In the genomic region with DNA sequence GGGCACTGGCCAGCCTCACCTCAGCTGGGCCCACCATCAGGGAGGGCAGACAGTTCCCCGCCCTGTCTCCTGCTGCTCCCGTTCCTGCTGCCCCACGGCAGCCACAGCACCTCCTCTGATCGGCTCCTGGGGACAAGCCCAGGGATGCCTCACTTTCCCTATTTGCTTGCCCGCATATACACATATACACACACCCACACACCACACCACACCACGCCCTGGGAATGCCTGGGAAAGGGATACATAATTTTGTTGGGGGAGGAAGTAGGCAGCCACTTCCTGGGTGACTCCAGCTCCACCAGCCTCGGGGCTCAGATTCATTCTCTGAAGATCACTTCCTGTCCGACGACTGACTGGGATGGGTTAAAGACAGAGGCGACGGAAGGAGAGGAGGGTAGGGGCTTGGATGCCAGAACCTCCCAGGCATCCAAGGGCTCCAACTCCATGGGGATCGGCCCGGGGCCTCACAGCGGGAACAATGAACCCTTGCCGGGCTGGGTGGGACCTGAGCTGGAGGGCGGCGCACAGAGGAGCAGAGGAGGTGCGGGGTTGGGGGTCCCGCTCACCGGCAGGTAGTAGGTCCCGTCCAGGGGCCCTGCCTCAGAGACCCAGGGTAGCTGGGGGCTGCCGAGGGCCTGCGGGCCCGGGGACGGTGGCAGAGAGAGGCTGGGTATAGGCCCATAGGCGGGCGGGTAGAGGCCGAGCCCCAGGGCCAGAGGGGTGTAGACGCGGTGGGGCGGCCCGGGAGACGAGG, we compare ENCODE assay signal across 8 cellular contexts. TPM values are rescaled to one million over a fixed set of nuclear protein-coding genes. Genes with fewer than 3 reads are reported as not detected.
DNase-seq lines count a peak whose midpoint lies in the region; ATAC-seq, FAIRE-seq and TF ChIP-seq lines count a peak whose summit lies in the region.

No MANE protein-coding gene starts in this region.

- no peak overlapping the region for H2AK5ac ChIP-seq in trophoblast cell (ENCODE audit: low read length)

- H3K4me3 ChIP-seq in breast epithelium (peak overlapping the region; percentile 37 to 68 (median 53)), trophoblast cell (ENCODE audit: low read depth, low read length) (no peak overlapping the region)

- H2BK5ac ChIP-seq in trophoblast cell (ENCODE audit: low read depth, low read length, poor library complexity) = no peak overlapping the region

- H4K91ac ChIP-seq in trophoblast cell (ENCODE audit: low read depth, low read length) = peak overlapping the region; percentile 44

- intact Hi-C loops in breast epithelium (cut with DNase I; ENCODE audit: low total_unique reads) = loop anchor here (10.0 kb wide), 1 partner anchor 97 kb away; a partner anchor contains a TSS

- H3K4me1 ChIP-seq in breast epithelium (peaks cover 3 to 17% of the 10 kb centered on the region in 2 donors), trophoblast cell (ENCODE audit: control insufficient read depth in 1 of 2, insufficient read depth in 2 of 2, low read length in 2 of 2) (peaks cover 19 to 28% of the 10 kb centered on the region in 2 experiments)

- no peak overlapping the region for H3K4ac ChIP-seq in trophoblast cell (ENCODE audit: low read depth, low read length)

- H3K79me2 ChIP-seq in trophoblast cell (ENCODE audit: control insufficient read depth, insufficient read depth, low read length, poor library complexity) = peaks cover 5% of the 10 kb centered on the region

- TF ChIP-seq POLR2A in breast epithelium (IDR thresholded peaks at IDR 0.05) = no peak

- ATAC-seq in HG03469 (IDR thresholded peaks at IDR 0.05; ENCODE audit: unreplicated experiment) = no peak
- no peak for ATAC-seq in HG02759 (IDR thresholded peaks at IDR 0.05; ENCODE audit: unreplicated experiment)

- H2AFZ ChIP-seq in trophoblast cell (ENCODE audit: insufficient read depth, low read length, poor library complexity) = peak overlapping the region; percentile 93

- peak overlapping the region; percentile 64 for H3K4me2 ChIP-seq in trophoblast cell (ENCODE audit: low read length)

- H3K27me3 ChIP-seq in breast epithelium (peaks cover 0 to 3% of the 10 kb centered on the region in 2 donors), trophoblast cell (ENCODE audit: insufficient read depth, low read length) (peaks cover 32% of the 10 kb centered on the region)

- H4K8ac ChIP-seq in trophoblast cell (ENCODE audit: low read depth, low read length) = peak overlapping the region; percentile 68

- no peak overlapping the region for H3K23ac ChIP-seq in trophoblast cell (ENCODE audit: low read length)

- H2BK120ac ChIP-seq in trophoblast cell (ENCODE audit: insufficient read depth, low read length, poor library complexity) = peak overlapping the region; percentile 18

- no peak overlapping the region for H2BK12ac ChIP-seq in trophoblast cell (ENCODE audit: low read length)

- H3K9ac ChIP-seq in trophoblast cell (ENCODE audit: low read length) = no peak overlapping the region

- DNase-seq in ELF-1 (ENCODE audit: low read depth, low spot score) (peak; percentile 42), HTR-8/SVneo (ENCODE audit: insufficient read length, low spot score) (peak; percentile 80), breast epithelium (ENCODE audit: low spot score in 2 of 2) (no peak), trophoblast cell (no peak), iPS-NIHi11 (ENCODE audit: low spot score) (no peak), NCI-H2196 treated with DMSO at 0.1 percent for 48 hours (lab: John Stamatoyannopoulos, UW; ENCODE audit: unreplicated experiment) (no peak)

- no peaks in the 10 kb centered on the region for H3K36me3 ChIP-seq in breast epithelium
- H3K36me3 ChIP-seq in trophoblast cell (ENCODE audit: control insufficient read depth in 1 of 2, insufficient read depth in 2 of 2, low read length in 2 of 2) = no peaks in the 10 kb centered on the region

- peak overlapping the region; percentile 55 to 88 for H3K27ac ChIP-seq in breast epithelium
- no peak overlapping the region for H3K27ac ChIP-seq in trophoblast cell (ENCODE audit: low read depth, low read length)

- no CpG with 5 or more reads among the region's 33 CpGs for WGBS in trophoblast cell (ENCODE audit: extremely low coverage, insufficient coverage, insufficient read length)

- H3K18ac ChIP-seq in trophoblast cell (ENCODE audit: low read length) = no peak overlapping the region

- no peak for FAIRE-seq in HTR-8/SVneo (lab: Jason Lieb, UNC)

- H3K79me1 ChIP-seq in trophoblast cell (ENCODE audit: low read length) = no peaks in the 10 kb centered on the region

- no peak overlapping the region for H3K14ac ChIP-seq in trophoblast cell (ENCODE audit: low read length)

- H3K9me3 ChIP-seq in breast epithelium (no peaks in the 10 kb centered on the region), trophoblast cell (ENCODE audit: insufficient read depth, low read depth, low read length) (peaks cover 2% of the 10 kb centered on the region)

- no peak for TF ChIP-seq CTCF in breast epithelium (IDR thresholded peaks at IDR 0.05)

- H4K12ac ChIP-seq in trophoblast cell (ENCODE audit: low read depth, low read length) = peak overlapping the region; percentile 27

RNA-seq across cellular contexts. Expression of a gene that starts 2.0 kb away (rescaled TPM):
- 10 to 100 TPM in 1 of 3 donors, 1 to 10 TPM in 1, not detected in 1; 8.6 to 35.4 TPM for total RNA-seq in breast epithelium
- 0.15 and 0.35 TPM in 2 replicates for polyA plus RNA-seq in trophoblast cell (2013)

RNA-seq across cellular contexts. Expression of a gene that starts 3.2 kb away (rescaled TPM):
- 1 to 10 TPM in 1 of 3 donors, under 1 TPM in 2; 0.32 to 1.3 (median 0.73) TPM for total RNA-seq in breast epithelium
- polyA plus RNA-seq in trophoblast cell (2013) = 2.4 and 2.7 TPM in 2 replicates

RNA-seq across cellular contexts. Expression of a gene that starts 8.7 kb away (rescaled TPM):
- 1 to 10 TPM in 1 of 3 donors, under 1 TPM in 1, not detected in 1; 0.33 to 1.0 TPM for total RNA-seq in breast epithelium
- 0.18 and 0.31 TPM in 2 replicates for polyA plus RNA-seq in trophoblast cell (2013)

RNA-seq across cellular contexts. Expression of a gene that starts 12.1 kb away (rescaled TPM):
- 1 to 10 TPM in 2 of 3 donors, under 1 TPM in 1; 0.98 to 2.4 (median 2.2) TPM for total RNA-seq in breast epithelium
- polyA plus RNA-seq in trophoblast cell (2013) = 4.6 and 5.4 TPM in 2 replicates

RNA-seq across cellular contexts. Expression of a gene that starts 47.6 kb away (rescaled TPM):
- total RNA-seq in breast epithelium = 1 to 10 TPM; 5.4 to 9.5 (median 7.6) TPM
- 8.8 and 10.8 TPM in 2 replicates for polyA plus RNA-seq in trophoblast cell (2013)

Comparison
In these comparisons a context has a peak if more than half of its experiments do, and no peak if none do; other contexts are left out.
1. DNase-seq: peak in ELF-1 (single experiment) and HTR-8/SVneo (single experiment); none in breast epithelium (0 of 2), trophoblast cell (0 of 2), iPS-NIHi11 (single experiment) and NCI-H2196 treated with DMSO at 0.1 percent for 48 hours (single experiment).